Comparison of ENCODE assay signal across 25 cellular contexts in the genomic region with DNA sequence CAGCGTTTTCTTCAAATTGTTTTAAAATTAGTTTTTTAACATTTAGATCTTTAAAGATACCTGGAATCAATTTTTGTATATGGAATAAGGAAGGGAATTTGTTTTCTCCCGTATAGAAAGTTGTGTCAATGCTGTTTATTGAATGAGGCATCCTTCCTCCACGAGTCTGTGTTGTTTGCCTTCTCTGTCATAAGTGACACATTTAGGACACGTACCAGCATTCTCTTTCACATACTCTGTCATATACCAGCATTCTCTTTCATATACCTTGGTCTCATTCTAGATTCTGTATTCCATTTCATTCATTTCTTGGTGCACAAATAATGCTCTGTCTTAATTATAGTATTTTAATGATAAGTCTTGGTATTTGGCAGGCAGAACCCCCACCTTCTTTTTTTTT.
"Had no signal": no experiment of that assay in that cellular context is flagged by ENCODE, and none has a peak within 500 bp of the region (broad histone marks: within the 10 kb centered on the region; RNA-seq: fewer than 3 reads in every experiment).

No MANE protein-coding gene starts in this region.

- DNase-seq: activated CD8-positive, alpha-beta memory T cell treated with anti-CD3 and anti-CD28 coated beads, Interleukin-2, amount 50 U/mL, for 48 hours; activated gamma-delta T cell; activated T-cell treated with anti-CD3 and anti-CD28 coated beads, Interleukin-2, amount 50 U/mL, for 72 hours; adrenal gland; brain microvascular endothelial cell; central memory CD4-positive, alpha-beta T cell; dermis blood vessel endothelial cell; effector CD8-positive, alpha-beta T cell; gastrocnemius medialis; head of caudate nucleus; hypothalamus; left ventricle myocardium inferior; naive thymus-derived CD4-positive, alpha-beta T cell; retina; stimulated activated CD4-positive, alpha-beta T cell treated with anti-CD3 and anti-CD28 coated beads, Interleukin-4, amount 100 ng/mL, for 1 hour; stimulated activated naive CD4-positive, alpha-beta T cell treated with Interleukin-2 at 50 U/mL for 16 hours; T-cell; tibial artery had no signal

- H3K36me3 ChIP-seq: adrenal gland, ascending aorta, brain microvascular endothelial cell, esophagus muscularis mucosa, gastrocnemius medialis, left ventricle myocardium inferior, tibial artery had no signal

- H3K9me3 ChIP-seq: adrenal gland, ascending aorta, esophagus muscularis mucosa, gastrocnemius medialis, left ventricle myocardium inferior, tibial artery had no signal

- H3K27ac ChIP-seq: adrenal gland, ascending aorta, brain microvascular endothelial cell, esophagus muscularis mucosa, left ventricle myocardium inferior, tibial artery, VCaP had no signal

- H3K27ac Mint-ChIP-seq: activated naive CD4-positive, alpha-beta T cell treated with anti-CD3 and anti-CD28 coated beads, Interleukin-2, amount 50 U/mL, for 72 hours; activated T-cell treated with anti-CD3 and anti-CD28 coated beads, Interleukin-2, amount 50 U/mL, for 72 hours; naive thymus-derived CD4-positive, alpha-beta T cell; progenitor cell of endocrine pancreas; T-cell; T-helper 2 cell treated with Interferon-gamma antibody and Interleukin-4, amounts not matched to agents 5 μg/mL and 100 μg/mL, for 36 hours had no signal

- H3K27me3 Mint-ChIP-seq: naive thymus-derived CD4-positive, alpha-beta T cell; progenitor cell of endocrine pancreas; T-cell had no signal

- H3K4me3 ChIP-seq: adrenal gland, ascending aorta, esophagus muscularis mucosa, gastrocnemius medialis, left ventricle myocardium inferior, tibial artery had no signal

- H3K4me3 Mint-ChIP-seq: activated T-cell treated with anti-CD3 and anti-CD28 coated beads, Interleukin-2, amount 50 U/mL, for 72 hours; neural crest cell; T-helper 2 cell treated with Interferon-gamma antibody and Interleukin-4, amounts not matched to agents 5 μg/mL and 100 μg/mL, for 36 hours had no signal

- H3K9me3 Mint-ChIP-seq: activated naive CD4-positive, alpha-beta T cell treated with anti-CD3 and anti-CD28 coated beads, Interleukin-2, amount 50 U/mL, for 72 hours; activated T-cell treated with anti-CD3 and anti-CD28 coated beads, Interleukin-2, amount 50 U/mL, for 72 hours; naive thymus-derived CD4-positive, alpha-beta T cell; neural crest cell; T-cell; T-helper 2 cell treated with Interferon-gamma antibody and Interleukin-4, amounts not matched to agents 5 μg/mL and 100 μg/mL, for 36 hours had no signal

- ATAC-seq: activated naive CD4-positive, alpha-beta T cell treated with anti-CD3 and anti-CD28 coated beads, Interleukin-2, amount 50 U/mL, for 72 hours; T-cell had no signal

- H3K27me3 ChIP-seq: adrenal gland, ascending aorta, brain microvascular endothelial cell, esophagus muscularis mucosa, gastrocnemius medialis, tibial artery had no signal
